ENCODE assay signal across 8 cellular contexts in genomic region chr4:13543648-13544555, GRCh38. TPM values are rescaled to one million over a fixed set of nuclear protein-coding genes. Genes with fewer than 3 reads are reported as not detected.
DNase-seq lines count a peak whose midpoint lies in the region; ATAC-seq and TF ChIP-seq lines count a peak whose summit lies in the region.

TSS of gene NKX3-2 (minus strand) at chr4:13544508. CDS start at chr4:13544414, 94 bp downstream.

- no peaks in the 10 kb centered on the region for H3K4me1 ChIP-seq in endodermal cell (ENCODE audit: control insufficient read depth, insufficient read depth, low read length)

- H3K27me3 ChIP-seq in endodermal cell (ENCODE audit: control insufficient read depth, insufficient read depth, low read length, poor library complexity, severe bottlenecking), result peaks cover 93% of the 10 kb centered on the region

- DNase-seq in NCI-H748 (lab: John Stamatoyannopoulos, UW; ENCODE audit: unreplicated experiment), result peak; percentile 63
- DNase-seq in NCI-H748 treated with DMSO at 0.1 percent for 48 hours (lab: John Stamatoyannopoulos, UW), result no peak
- DNase-seq in OCI-M1 (lab: John Stamatoyannopoulos, UW), result peak; percentile 23
- DNase-seq in endodermal cell, result peak; percentile 84
- DNase-seq in myocyte (ENCODE audit: low read depth), result peak; percentile 52
- DNase-seq in cortex of kidney (lab: John Stamatoyannopoulos, UW), result no peak

- no peak for TF ChIP-seq CTCF in endodermal cell (conservative IDR thresholded peaks at IDR 0.05)

- 0 to 1% methylated on average over 18 to 103 of the region's 103 CpGs for WGBS in endodermal cell (ENCODE audit: insufficient coverage in 1 of 2, insufficient read length in 1 of 2), 2 experiments

- peaks cover 89% of the 10 kb centered on the region for H3K27me3 Mint-ChIP-seq in endodermal cell (ENCODE audit: insufficient read depth)

- no peaks in the 10 kb centered on the region for H3K36me3 ChIP-seq in endodermal cell (ENCODE audit: control insufficient read depth, insufficient read depth, low read length)

- H3K27ac Mint-ChIP-seq in endodermal cell, result peak within 1 kb of the TSS; percentile 32

- peak within 1 kb of the TSS; percentile 81 for H3K4me3 ChIP-seq in endodermal cell (ENCODE audit: low read length)

- no peak for ATAC-seq in HG03442 (IDR thresholded peaks at IDR 0.05; ENCODE audit: unreplicated experiment)
- no peak for ATAC-seq in GM19023 (IDR thresholded peaks at IDR 0.05; ENCODE audit: unreplicated experiment)

- peaks cover 11% of the 10 kb centered on the region for H3K4me1 Mint-ChIP-seq in endodermal cell

- no peaks in the 10 kb centered on the region for H3K36me3 Mint-ChIP-seq in endodermal cell (ENCODE audit: low read depth)

- H3K9ac ChIP-seq in endodermal cell (ENCODE audit: extremely low read depth, low read length, poor library complexity, severe bottlenecking), result peak within 1 kb of the TSS; percentile 20

- H3K9me3 Mint-ChIP-seq in endodermal cell, result peaks cover 6% of the 10 kb centered on the region

- no peaks in the 10 kb centered on the region for H3K9me3 ChIP-seq in endodermal cell (ENCODE audit: control insufficient read depth, low read length)

- H3K4me3 Mint-ChIP-seq in endodermal cell, result peak within 1 kb of the TSS; percentile 69

- H3K27ac ChIP-seq in endodermal cell (ENCODE audit: low read depth, low read length), result peak within 1 kb of the TSS; percentile 51

RNA-seq across cellular contexts. Expression of gene NKX3-2, which starts in this region (rescaled TPM):
- total RNA-seq in endodermal cell (1 to 10 TPM in 1 of 2 donors, under 1 TPM in 1; 0.11 to 1.5 TPM), myocyte (7.5 and 10.3 TPM in 2 replicates)
- polyA plus RNA-seq in endodermal cell (2013, experiment 1 of 2), result 2.2 TPM
- polyA plus RNA-seq in endodermal cell (2013, experiment 2 of 2), result 2.1 TPM
- 3.4 TPM for polyA plus RNA-seq in myocyte (2012)

Comparison
In these comparisons a context has a peak if more than half of its experiments do, and no peak if none do; other contexts are left out.
1. DNase-seq: peak in NCI-H748 (single experiment), OCI-M1 (single experiment), endodermal cell (single experiment) and myocyte (single experiment); none in NCI-H748 treated with DMSO at 0.1 percent for 48 hours (single experiment) and cortex of kidney (single experiment).